Comparison of ENCODE assay signal across 4 cellular contexts in the genomic region with DNA sequence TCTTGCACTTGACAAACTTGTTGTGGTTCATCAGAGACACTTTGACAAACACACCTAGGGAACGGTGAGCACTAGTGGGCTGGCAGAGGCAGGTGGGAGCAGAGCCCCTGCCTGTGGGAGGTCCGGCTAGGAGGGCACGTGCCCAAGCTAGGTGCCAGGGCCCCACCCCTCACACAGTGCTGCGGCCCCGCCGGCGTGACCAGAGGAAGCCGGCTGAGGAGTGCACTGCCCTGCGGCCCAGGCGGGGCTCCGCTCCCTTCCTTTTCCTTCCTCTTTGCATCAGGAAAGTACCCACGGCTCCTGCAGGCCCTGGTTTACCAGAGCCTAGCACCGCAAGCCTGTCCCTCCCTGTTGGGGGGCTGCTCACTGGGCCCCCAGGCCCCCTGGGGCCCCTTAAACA. TPM values are rescaled to one million over a fixed set of nuclear protein-coding genes. Genes with fewer than 3 reads are reported as not detected.
"Had no signal": no experiment of that assay in that cellular context is flagged by ENCODE, and none has a peak within 500 bp of the region (broad histone marks: within the 10 kb centered on the region; RNA-seq: fewer than 3 reads in every experiment).

No MANE protein-coding gene starts in this region.

RNA-seq across cellular contexts. Expression of a gene that starts 7.2 kb away (rescaled TPM):
- total RNA-seq: myocyte; natural killer cell treated with Interleukin-12 subunit alpha and Interleukin-12 subunit beta and Interleukin-15 and Interleukin-18, amount 100 ng/mL, for 72 hours; pulmonary artery endothelial cell; skeletal muscle tissue had no signal
